Comparison of ENCODE assay signal across 14 cellular contexts in genomic region chr11:123034587-123034986, GRCh38. TPM values are rescaled to one million over a fixed set of nuclear protein-coding genes. Genes with fewer than 3 reads are reported as not detected.
DNase-seq lines count a peak whose midpoint lies in the region; ATAC-seq lines count a peak whose summit lies in the region.
"Had no signal": no experiment of that assay in that cellular context is flagged by ENCODE, and none has a peak within 500 bp of the region (broad histone marks: within the 10 kb centered on the region; RNA-seq: fewer than 3 reads in every experiment).

No MANE protein-coding gene starts in this region.

- H3K27me3 ChIP-seq in naive thymus-derived CD4-positive, alpha-beta T cell (ENCODE audit: control insufficient read depth in 2 of 2, insufficient read depth in 2 of 2, low read length in 2 of 2), result no peaks in the 10 kb centered on the region
- H3K27me3 ChIP-seq: SJCRH30 had no signal

- no peaks in the 10 kb centered on the region for H3K9me3 Mint-ChIP-seq in naive thymus-derived CD4-positive, alpha-beta T cell
- no peaks in the 10 kb centered on the region for H3K9me3 Mint-ChIP-seq in activated naive CD8-positive, alpha-beta T cell treated with anti-CD3 and anti-CD28 coated beads, Interleukin-2, amount 50 U/mL, for 24 hours
- H3K9me3 Mint-ChIP-seq: HFFc6 had no signal

- H3K4me3 ChIP-seq in naive thymus-derived CD4-positive, alpha-beta T cell (ENCODE audit: low read length), result no peak overlapping the region
- H3K4me3 ChIP-seq: SJCRH30 had no signal

- no peaks in the 10 kb centered on the region for H3K9me3 ChIP-seq in naive thymus-derived CD4-positive, alpha-beta T cell (ENCODE audit: control insufficient read depth in 2 of 3, low read length in 3 of 3)
- H3K9me3 ChIP-seq: SJCRH30 had no signal

- CTCF ChIA-PET in naive thymus-derived CD4-positive, alpha-beta T cell (lab: Charles Lee), result interaction anchor here (1.3 to 1.5 kb wide), 2 partner anchors 20 to 25 kb away, joined by 3 to 4 read pairs; no protein-coding TSS in a partner anchor

- ATAC-seq in naive thymus-derived CD4-positive, alpha-beta T cell, result peak; percentile 32
- ATAC-seq in GM21619 (IDR thresholded peaks at IDR 0.05; ENCODE audit: unreplicated experiment) (no peak), GM21515 (IDR thresholded peaks at IDR 0.05; ENCODE audit: unreplicated experiment) (no peak)
- ATAC-seq in activated naive CD8-positive, alpha-beta T cell treated with anti-CD3 and anti-CD28 coated beads, Interleukin-2, amount 50 U/mL, for 24 hours, result no peak

- POLR2A ChIA-PET in naive thymus-derived CD4-positive, alpha-beta T cell (lab: Charles Lee), result interaction anchor here (1.6 kb wide), 1 partner anchor 20 kb away, joined by 5 read pairs; no protein-coding TSS in a partner anchor

- no peak overlapping the region for H3K4me3 Mint-ChIP-seq in naive thymus-derived CD4-positive, alpha-beta T cell
- no peak overlapping the region for H3K4me3 Mint-ChIP-seq in activated naive CD8-positive, alpha-beta T cell treated with anti-CD3 and anti-CD28 coated beads, Interleukin-2, amount 50 U/mL, for 24 hours
- H3K4me3 Mint-ChIP-seq: HFFc6 had no signal

- H3K36me3 ChIP-seq in naive thymus-derived CD4-positive, alpha-beta T cell (ENCODE audit: control insufficient read depth in 2 of 3, insufficient read depth in 3 of 3, low read length in 3 of 3), result no peaks in the 10 kb centered on the region
- H3K36me3 ChIP-seq: SJCRH30 had no signal

- no peaks in the 10 kb centered on the region for H3K36me3 Mint-ChIP-seq in naive thymus-derived CD4-positive, alpha-beta T cell
- no peaks in the 10 kb centered on the region for H3K36me3 Mint-ChIP-seq in activated naive CD8-positive, alpha-beta T cell treated with anti-CD3 and anti-CD28 coated beads, Interleukin-2, amount 50 U/mL, for 24 hours (ENCODE audit: low read depth)

- H3K4me1 Mint-ChIP-seq in naive thymus-derived CD4-positive, alpha-beta T cell, result no peaks in the 10 kb centered on the region
- no peaks in the 10 kb centered on the region for H3K4me1 Mint-ChIP-seq in activated naive CD8-positive, alpha-beta T cell treated with anti-CD3 and anti-CD28 coated beads, Interleukin-2, amount 50 U/mL, for 24 hours

- H3K27ac Mint-ChIP-seq in naive thymus-derived CD4-positive, alpha-beta T cell, result no peak overlapping the region
- H3K27ac Mint-ChIP-seq in activated naive CD8-positive, alpha-beta T cell treated with anti-CD3 and anti-CD28 coated beads, Interleukin-2, amount 50 U/mL, for 24 hours, result no peak overlapping the region
- H3K27ac Mint-ChIP-seq: HFFc6 had no signal

- H3K27me3 Mint-ChIP-seq in naive thymus-derived CD4-positive, alpha-beta T cell, result peaks cover 0 to 9% (median 0%) of the 10 kb centered on the region in 5 donors
- no peaks in the 10 kb centered on the region for H3K27me3 Mint-ChIP-seq in activated naive CD8-positive, alpha-beta T cell treated with anti-CD3 and anti-CD28 coated beads, Interleukin-2, amount 50 U/mL, for 24 hours

- H3K27ac ChIP-seq in naive thymus-derived CD4-positive, alpha-beta T cell (ENCODE audit: low read depth, low read length), result no peak overlapping the region
- H3K27ac ChIP-seq: SJCRH30 had no signal

- H3K4me1 ChIP-seq in naive thymus-derived CD4-positive, alpha-beta T cell (ENCODE audit: control insufficient read depth in 2 of 2, insufficient read depth in 2 of 2, low read length in 2 of 2), result no peaks in the 10 kb centered on the region

- DNase-seq in GF-D8 (lab: John Stamatoyannopoulos, UW), result peak; percentile 48
- peak; percentile 95 for DNase-seq in MV-4-11 (lab: John Stamatoyannopoulos, UW)
- peak; percentile 69 for DNase-seq in RPMI7951 (ENCODE audit: low read depth)
- DNase-seq in naive thymus-derived CD4-positive, alpha-beta T cell, result no peak
- DNase-seq in activated naive CD8-positive, alpha-beta T cell treated with anti-CD3 and anti-CD28 coated beads, Interleukin-2, amount 50 U/mL, for 24 hours, result no peak
- DNase-seq: DMS79, HFFc6, Kasumi-1, NCI-H1436 treated with DMSO at 0.1 percent for 48 hours, SJCRH30 had no signal

- intact Hi-C loops in naive thymus-derived CD4-positive, alpha-beta T cell (cut with micrococcal nuclease), result no loop called here

RNA-seq across cellular contexts. Expression of gene HSPA8, which starts 27.3 kb away (rescaled TPM):
- 1,612 and 2,183 TPM in 2 replicates for total RNA-seq in RPMI7951 (2014; rRNA removed; shearing (Covaris generic))
- 1,000 to 10,000 TPM in 1 of 5 experiments, 100 to 1,000 TPM in 4; 763 to 2,366 (median 830) TPM for total RNA-seq in naive thymus-derived CD4-positive, alpha-beta T cell
- polyA plus RNA-seq in naive thymus-derived CD4-positive, alpha-beta T cell, result 1,000 to 10,000 TPM; 1,206 to 1,808 TPM

RNA-seq across cellular contexts. Expression of gene BSX, which starts 53.0 kb away (rescaled TPM):
- not detected in 2 replicates for total RNA-seq in RPMI7951 (2014; rRNA removed; shearing (Covaris generic))
- not detected for total RNA-seq in naive thymus-derived CD4-positive, alpha-beta T cell
- polyA plus RNA-seq in naive thymus-derived CD4-positive, alpha-beta T cell, result not detected
- total RNA-seq: A673, H1, HFFc6, SJCRH30 had no signal
- polyA plus RNA-seq: H1 had no signal

Comparison
In these comparisons a context has a peak if more than half of its experiments do, and no peak if none do; other contexts are left out.
1. DNase-seq: peak in GF-D8 (single experiment), MV-4-11 (single experiment) and RPMI7951 (single experiment); none in naive thymus-derived CD4-positive, alpha-beta T cell (0 of 9) and activated naive CD8-positive, alpha-beta T cell treated with anti-CD3 and anti-CD28 coated beads, Interleukin-2, amount 50 U/mL, for 24 hours (single experiment).